ENCODE assay signal across 1 cellular context in the genomic region with DNA sequence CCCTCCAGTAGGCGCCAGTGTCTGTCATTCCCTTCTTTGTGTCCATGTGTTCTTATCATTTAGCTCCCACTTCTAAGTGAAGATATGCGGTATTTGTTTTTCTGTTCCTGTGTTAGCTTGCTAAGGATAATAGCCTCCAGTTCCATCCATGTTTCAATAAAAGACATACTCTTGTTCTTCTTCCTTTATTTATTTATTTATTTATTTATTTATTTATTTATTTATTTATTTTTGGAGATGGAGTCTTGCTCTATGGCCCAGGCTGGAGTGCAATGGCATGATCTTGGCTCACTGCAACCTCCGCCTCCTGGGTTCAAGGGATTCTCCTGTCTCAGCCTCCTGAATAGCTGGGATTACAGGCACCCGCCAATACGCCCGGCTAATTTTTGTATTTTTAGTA.
TF ChIP-seq lines count a peak whose summit lies in the region.

No MANE protein-coding gene starts in this region.

TF ChIP-seq in HEK293, 187 proteins besides CTCF, POLR2A, EP300 and RAD21 (continued from another document):
- peak; percentile 27 for TF ChIP-seq ZNF654 (tag by site-specific recombination; IDR thresholded peaks at IDR 0.05; ENCODE audit: low read depth)
- TF ChIP-seq ZNF623 (tag by site-specific recombination; IDR thresholded peaks at IDR 0.05), result peak; percentile 53
- peak; percentile 50; the same call in 1 of the 2 replicates for TF ChIP-seq ZNF140 (tag by site-specific recombination; IDR thresholded peaks at IDR 0.05)
- TF ChIP-seq ZNF354C (tag by site-specific recombination; IDR thresholded peaks at IDR 0.05; ENCODE audit: borderline replicate concordance, low read depth), result 0 out of 2 replicates have a peak, but pooled peaks have one; percentile 59
- peak; percentile 35; the same call in 1 of the 2 replicates for TF ChIP-seq ZNF433 (tag by site-specific recombination; IDR thresholded peaks at IDR 0.05; ENCODE audit: low read depth)
- TF ChIP-seq ZNF560 (tag by site-specific recombination; IDR thresholded peaks at IDR 0.05; ENCODE audit: borderline replicate concordance), result 0 out of 2 replicates have a peak, but pooled peaks have one; percentile 25
- peak; percentile 62; the same call in 1 of the 2 replicates for TF ChIP-seq ZNF266 (tag by site-specific recombination; IDR thresholded peaks at IDR 0.05; ENCODE audit: low read depth)
- TF ChIP-seq ZNF292 (tag by site-specific recombination; IDR thresholded peaks at IDR 0.05; ENCODE audit: borderline replicate concordance, low read depth), result peak; percentile 35; the same call in 1 of the 2 replicates
- peak; percentile 73 for TF ChIP-seq ZBTB11 (tag by site-specific recombination; conservative IDR thresholded peaks at IDR 0.05; ENCODE audit: low read depth)
- TF ChIP-seq ZNF394 (tag by site-specific recombination; IDR thresholded peaks at IDR 0.05; ENCODE audit: borderline replicate concordance), result peak; percentile 76
- TF ChIP-seq, protein P1, sequence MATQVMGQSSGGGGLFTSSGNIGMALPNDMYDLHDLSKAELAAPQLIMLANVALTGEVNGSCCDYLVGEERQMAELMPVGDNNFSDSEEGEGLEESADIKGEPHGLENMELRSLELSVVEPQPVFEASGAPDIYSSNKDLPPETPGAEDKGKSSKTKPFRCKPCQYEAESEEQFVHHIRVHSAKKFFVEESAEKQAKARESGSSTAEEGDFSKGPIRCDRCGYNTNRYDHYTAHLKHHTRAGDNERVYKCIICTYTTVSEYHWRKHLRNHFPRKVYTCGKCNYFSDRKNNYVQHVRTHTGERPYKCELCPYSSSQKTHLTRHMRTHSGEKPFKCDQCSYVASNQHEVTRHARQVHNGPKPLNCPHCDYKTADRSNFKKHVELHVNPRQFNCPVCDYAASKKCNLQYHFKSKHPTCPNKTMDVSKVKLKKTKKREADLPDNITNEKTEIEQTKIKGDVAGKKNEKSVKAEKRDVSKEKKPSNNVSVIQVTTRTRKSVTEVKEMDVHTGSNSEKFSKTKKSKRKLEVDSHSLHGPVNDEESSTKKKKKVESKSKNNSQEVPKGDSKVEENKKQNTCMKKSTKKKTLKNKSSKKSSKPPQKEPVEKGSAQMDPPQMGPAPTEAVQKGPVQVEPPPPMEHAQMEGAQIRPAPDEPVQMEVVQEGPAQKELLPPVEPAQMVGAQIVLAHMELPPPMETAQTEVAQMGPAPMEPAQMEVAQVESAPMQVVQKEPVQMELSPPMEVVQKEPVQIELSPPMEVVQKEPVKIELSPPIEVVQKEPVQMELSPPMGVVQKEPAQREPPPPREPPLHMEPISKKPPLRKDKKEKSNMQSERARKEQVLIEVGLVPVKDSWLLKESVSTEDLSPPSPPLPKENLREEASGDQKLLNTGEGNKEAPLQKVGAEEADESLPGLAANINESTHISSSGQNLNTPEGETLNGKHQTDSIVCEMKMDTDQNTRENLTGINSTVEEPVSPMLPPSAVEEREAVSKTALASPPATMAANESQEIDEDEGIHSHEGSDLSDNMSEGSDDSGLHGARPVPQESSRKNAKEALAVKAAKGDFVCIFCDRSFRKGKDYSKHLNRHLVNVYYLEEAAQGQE (tag by site-specific recombination; IDR thresholded peaks at IDR 0.05), result peak; percentile 62; the same call in 1 of the 2 replicates
TF ChIP-seq in HEK293: peak in this region for 19; not testable (repeated sequence) for 168.
